ENCODE assay signal across 12 cellular contexts in genomic region chr16:84992700-84993075, GRCh38. TPM values are rescaled to one million over a fixed set of nuclear protein-coding genes. Genes with fewer than 3 reads are reported as not detected.
DNase-seq lines count a peak whose midpoint lies in the region; ATAC-seq and TF ChIP-seq lines count a peak whose summit lies in the region.
"Had no signal": no experiment of that assay in that cellular context is flagged by ENCODE, and none has a peak within 500 bp of the region (broad histone marks: within the 10 kb centered on the region; RNA-seq: fewer than 3 reads in every experiment).

No MANE protein-coding gene starts in this region.

- H3K27ac ChIP-seq in left lung (peak overlapping the region; percentile 88 to 92), thoracic aorta (peak overlapping the region; percentile 84 to 94)

- peak; percentile 8 for ATAC-seq in left lung
- no peak for ATAC-seq in thoracic aorta (ENCODE audit: insufficient number of reproducible peaks, low FRiP score, low read depth)

- H3K36me3 ChIP-seq in left lung (peaks cover 0 to 62% of the 10 kb centered on the region in 2 donors), thoracic aorta (peaks cover 31% of the 10 kb centered on the region)

- H3K9me3 ChIP-seq in left lung = no peaks in the 10 kb centered on the region
- H3K9me3 ChIP-seq in thoracic aorta = no peaks in the 10 kb centered on the region

- H3K4me1 ChIP-seq in left lung (peaks cover 33 to 62% of the 10 kb centered on the region in 2 donors), thoracic aorta (ENCODE audit: control insufficient read depth in 1 of 2, low read depth in 2 of 2) (peaks cover 41 to 47% of the 10 kb centered on the region in 2 donors)

- H3K27me3 ChIP-seq in left lung = no peaks in the 10 kb centered on the region
- no peaks in the 10 kb centered on the region for H3K27me3 ChIP-seq in thoracic aorta (replicated peaks; ENCODE audit: insufficient read depth)

- intact Hi-C loops in left lung (cut with DNase I) (no loop called here), posterior vena cava (cut with DNase I) (no loop called here)

- H3K4me3 ChIP-seq in astrocyte of the spinal cord (ENCODE audit: low read depth, low read length) (no peak overlapping the region), left lung (no peak overlapping the region), thoracic aorta (no peak overlapping the region)

- no peak for TF ChIP-seq CTCF in astrocyte of the spinal cord (IDR thresholded peaks at IDR 0.05; ENCODE audit: low read depth, low read length)
- TF ChIP-seq CTCF in left lung (IDR thresholded peaks at IDR 0.05) = no peak
- no peak for TF ChIP-seq CTCF in thoracic aorta (IDR thresholded peaks at IDR 0.05)

- peak; percentile 51 for DNase-seq in EH (ENCODE audit: low read depth)
- peak; percentile 19 for DNase-seq in astrocyte of the spinal cord (ENCODE audit: low read depth, low spot score)
- no peak for DNase-seq in left lung
- DNase-seq in thoracic aorta (ENCODE audit: low spot score) = no peak
- no peak for DNase-seq in anterior cingulate cortex (lab: John Stamatoyannopoulos, UW)
- no peak for DNase-seq in NOMO-1 treated with dmso at 0.1 percent for 144 hours (lab: John Stamatoyannopoulos, UW; ENCODE audit: unreplicated experiment)
- DNase-seq in posterior vena cava (ENCODE audit: low spot score) = no peak
- DNase-seq: activated naive CD4-positive, alpha-beta T cell treated with anti-CD3 and anti-CD28 coated beads, Interleukin-2, amount 10 ng/mL, durations not matched to agents 7 days and 5 days; CD8-positive, alpha-beta memory T cell; NCI-H1417; NCI-H446; substantia nigra had no signal

- in situ Hi-C loops in astrocyte of the spinal cord (cut with HindIII; ENCODE audit: low sequenced_read_pairs) = no loop called here

RNA-seq across cellular contexts. Expression of gene ZDHHC7, which starts 18.6 kb away (rescaled TPM):
- total RNA-seq in left lung (10 to 100 TPM; 69.8 to 82.3 TPM), thoracic aorta (10 to 100 TPM; 63.7 to 80.8 TPM), posterior vena cava (10 to 100 TPM; 34.0 to 38.5 TPM)

RNA-seq across cellular contexts. Expression of gene KIAA0513, which starts 34.9 kb away (rescaled TPM):
- total RNA-seq in left lung (10 to 100 TPM; 22.6 to 31.7 TPM), thoracic aorta (10 to 100 TPM; 13.4 to 50.1 TPM), posterior vena cava (10 to 100 TPM; 14.7 to 15.8 TPM)

Comparison
In these comparisons a context has a peak if more than half of its experiments do, and no peak if none do; other contexts are left out.
1. DNase-seq: peak in EH (single experiment) and astrocyte of the spinal cord (single experiment); none in left lung (0 of 2), thoracic aorta (single experiment), anterior cingulate cortex (0 of 58), NOMO-1 treated with dmso at 0.1 percent for 144 hours (single experiment) and posterior vena cava (single experiment).